ENCODE assay signal across 14 cellular contexts in the genomic region with DNA sequence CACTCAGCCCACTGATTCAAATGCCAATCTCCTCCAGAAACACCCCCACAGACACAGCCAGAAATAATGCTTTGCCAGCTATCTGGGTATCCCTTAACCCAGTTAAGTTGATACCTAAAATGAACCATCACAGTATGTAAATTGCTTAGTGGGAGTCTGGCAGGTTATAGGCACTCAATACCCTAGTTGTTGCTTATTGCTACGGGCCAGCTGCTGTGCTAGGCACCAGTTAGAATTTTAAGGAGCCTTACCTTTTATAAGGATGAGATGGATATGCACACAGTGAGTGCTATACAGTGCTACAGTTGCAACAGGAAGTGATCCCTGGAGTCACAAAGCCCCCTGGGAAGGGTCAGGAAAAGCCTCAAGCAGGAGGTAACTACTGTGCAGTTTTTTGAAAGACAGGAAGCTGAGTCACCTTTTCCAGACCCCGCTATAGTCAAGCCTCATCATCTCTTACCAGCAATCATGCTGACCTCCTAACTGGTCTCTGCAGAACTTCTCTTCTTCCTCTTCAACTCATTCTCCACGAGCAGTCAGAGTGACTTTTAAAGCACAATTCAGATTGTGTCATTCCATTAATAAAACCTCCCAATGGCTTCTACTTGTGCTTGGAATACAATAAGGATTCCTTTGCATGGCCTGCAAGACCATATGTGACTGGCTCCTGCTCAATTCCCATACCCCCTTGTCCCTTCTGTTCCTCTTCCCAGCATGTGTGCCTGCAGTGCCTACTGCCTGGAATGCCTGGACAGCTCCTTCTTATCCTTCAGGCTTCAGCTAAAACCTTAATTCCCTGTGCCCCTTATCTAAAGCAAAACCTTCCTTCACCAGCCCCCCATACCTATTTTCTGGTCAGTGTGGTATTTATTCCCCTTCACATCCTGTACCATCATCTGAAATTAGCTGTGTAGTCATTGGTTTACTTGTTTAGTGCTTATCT. TPM values are rescaled to one million over a fixed set of nuclear protein-coding genes. Genes with fewer than 3 reads are reported as not detected.
A peak's percentile ranks its signal among the peaks of the same experiment; 100 is the strongest.
DNase-seq lines count a peak whose midpoint lies in the region; ATAC-seq and TF ChIP-seq lines count a peak whose summit lies in the region.
"Had no signal": no experiment of that assay in that cellular context is flagged by ENCODE, and none has a peak within 500 bp of the region (broad histone marks: within the 10 kb centered on the region; RNA-seq: fewer than 3 reads in every experiment).

No MANE protein-coding gene starts in this region.

- H3K4me1 Mint-ChIP-seq in activated naive CD4-positive, alpha-beta T cell treated with anti-CD3 and anti-CD28 coated beads for 36 hours (ENCODE audit: low read depth) = peaks cover 13% of the 10 kb centered on the region
- peaks cover 9% of the 10 kb centered on the region for H3K4me1 Mint-ChIP-seq in activated naive CD4-positive, alpha-beta T cell treated with anti-CD3 and anti-CD28 coated beads, Interleukin-2, amount 10 ng/mL, durations not matched to agents 7 days and 5 days

- H3K36me3 Mint-ChIP-seq in activated naive CD4-positive, alpha-beta T cell treated with anti-CD3 and anti-CD28 coated beads for 36 hours (ENCODE audit: low read depth) = no peaks in the 10 kb centered on the region
- no peaks in the 10 kb centered on the region for H3K36me3 Mint-ChIP-seq in activated naive CD4-positive, alpha-beta T cell treated with anti-CD3 and anti-CD28 coated beads, Interleukin-2, amount 10 ng/mL, durations not matched to agents 7 days and 5 days

- ATAC-seq in omental fat pad (ENCODE audit: low FRiP score) (peak; percentile 32), GM21390 (IDR thresholded peaks at IDR 0.05; ENCODE audit: unreplicated experiment) (no peak), HG03025 (IDR thresholded peaks at IDR 0.05; ENCODE audit: low FRiP score, unreplicated experiment) (no peak)
- ATAC-seq: gastrocnemius medialis had no signal

- in situ Hi-C loops in astrocyte of the spinal cord (cut with HindIII; ENCODE audit: low sequenced_read_pairs) = no loop called here

- no peak overlapping the region for H3K4me3 ChIP-seq in astrocyte of the spinal cord (ENCODE audit: low read depth, low read length)
- H3K4me3 ChIP-seq: coronary artery, gastrocnemius medialis, SK-N-MC had no signal

- H3K4me3 Mint-ChIP-seq in activated naive CD4-positive, alpha-beta T cell treated with anti-CD3 and anti-CD28 coated beads for 36 hours = no peak overlapping the region
- no peak overlapping the region for H3K4me3 Mint-ChIP-seq in activated naive CD4-positive, alpha-beta T cell treated with anti-CD3 and anti-CD28 coated beads, Interleukin-2, amount 10 ng/mL, durations not matched to agents 7 days and 5 days

- intact Hi-C loops in activated naive CD4-positive, alpha-beta T cell treated with anti-CD3 and anti-CD28 coated beads for 36 hours (cut with micrococcal nuclease) = no loop called here
- intact Hi-C loops in posterior cingulate gyrus (cut with DNase I) = no loop called here

- TF ChIP-seq CTCF in astrocyte of the spinal cord (IDR thresholded peaks at IDR 0.05; ENCODE audit: low read depth, low read length) (no peak), omental fat pad (IDR thresholded peaks at IDR 0.05) (no peak)

- H3K27ac Mint-ChIP-seq in activated naive CD4-positive, alpha-beta T cell treated with anti-CD3 and anti-CD28 coated beads for 36 hours = no peak overlapping the region
- no peak overlapping the region for H3K27ac Mint-ChIP-seq in activated naive CD4-positive, alpha-beta T cell treated with anti-CD3 and anti-CD28 coated beads, Interleukin-2, amount 10 ng/mL, durations not matched to agents 7 days and 5 days

- CTCF ChIA-PET in activated naive CD4-positive, alpha-beta T cell treated with anti-CD3 and anti-CD28 coated beads for 36 hours (lab: Charles Lee) = interaction anchor here (0.9 kb wide), 1 partner anchor 20 kb away, joined by 4 read pairs; no protein-coding TSS in a partner anchor
- CTCF ChIA-PET in activated naive CD4-positive, alpha-beta T cell treated with anti-CD3 and anti-CD28 coated beads, Interleukin-2, amount 10 ng/mL, durations not matched to agents 7 days and 5 days (lab: Charles Lee) = interaction anchor here (1.0 to 1.6 kb wide), 2 partner anchors 13 to 22 kb away, joined by 3 to 6 read pairs; no protein-coding TSS in a partner anchor

- H3K27me3 Mint-ChIP-seq in activated naive CD4-positive, alpha-beta T cell treated with anti-CD3 and anti-CD28 coated beads for 36 hours (ENCODE audit: low read depth) = no peaks in the 10 kb centered on the region
- no peaks in the 10 kb centered on the region for H3K27me3 Mint-ChIP-seq in activated naive CD4-positive, alpha-beta T cell treated with anti-CD3 and anti-CD28 coated beads, Interleukin-2, amount 10 ng/mL, durations not matched to agents 7 days and 5 days

- peak; percentile 36 for DNase-seq in activated naive CD4-positive, alpha-beta T cell treated with anti-CD3 and anti-CD28 coated beads for 36 hours
- no peak for DNase-seq in activated naive CD4-positive, alpha-beta T cell treated with anti-CD3 and anti-CD28 coated beads, Interleukin-2, amount 10 ng/mL, durations not matched to agents 7 days and 5 days
- peak; percentile 24 for DNase-seq in NCI-H69 (lab: John Stamatoyannopoulos, UW)
- DNase-seq in astrocyte of the spinal cord (ENCODE audit: low read depth, low spot score) = peak; percentile 62
- DNase-seq in omental fat pad (ENCODE audit: low spot score) = no peak
- no peak for DNase-seq in posterior cingulate gyrus
- DNase-seq: activated CD4-positive, alpha-beta T cell treated with anti-CD3 and anti-CD28 coated beads, Interleukin-2, amount 50 U/mL, for 1 hour; DMS153; gastrocnemius medialis; stimulated activated CD4-positive, alpha-beta T cell treated with anti-CD3 and anti-CD28 coated beads, Interleukin-12 subunit alpha, Interleukin-12 subunit beta, amount 100 ng/mL, for 4 hours had no signal

- no peaks in the 10 kb centered on the region for H3K9me3 Mint-ChIP-seq in activated naive CD4-positive, alpha-beta T cell treated with anti-CD3 and anti-CD28 coated beads for 36 hours
- no peaks in the 10 kb centered on the region for H3K9me3 Mint-ChIP-seq in activated naive CD4-positive, alpha-beta T cell treated with anti-CD3 and anti-CD28 coated beads, Interleukin-2, amount 10 ng/mL, durations not matched to agents 7 days and 5 days

RNA-seq across cellular contexts. Expression of a gene that starts 10.4 kb away (rescaled TPM):
- total RNA-seq in activated naive CD4-positive, alpha-beta T cell treated with anti-CD3 and anti-CD28 coated beads for 36 hours = under 1 TPM; 0.67 to 0.93 TPM
- 10 to 100 TPM in 1 of 4 donors, 1 to 10 TPM in 3; 7.0 to 12.6 (median 10.0) TPM for total RNA-seq in omental fat pad

Comparison
In these comparisons a context has a peak if more than half of its experiments do, and no peak if none do; other contexts are left out.
1. DNase-seq: peak in activated naive CD4-positive, alpha-beta T cell treated with anti-CD3 and anti-CD28 coated beads for 36 hours (single experiment), NCI-H69 (single experiment) and astrocyte of the spinal cord (single experiment); none in activated naive CD4-positive, alpha-beta T cell treated with anti-CD3 and anti-CD28 coated beads, Interleukin-2, amount 10 ng/mL, durations not matched to agents 7 days and 5 days (single experiment), omental fat pad (single experiment) and posterior cingulate gyrus (0 of 10).
2. RNA of a gene that starts 10.4 kb away (total RNA-seq): 7.0 to 12.6 TPM in omental fat pad; 0.67 to 0.93 TPM in activated naive CD4-positive, alpha-beta T cell treated with anti-CD3 and anti-CD28 coated beads for 36 hours; every median in the first group is over 4 times any median in the second.